In genomic region chr18:8615397-8616025, GRCh38 we compare ENCODE assay signal across 8 cellular contexts. TPM values are rescaled to one million over a fixed set of nuclear protein-coding genes. Genes with fewer than 3 reads are reported as not detected.
A peak's percentile ranks its signal among the peaks of the same experiment; 100 is the strongest.
DNase-seq lines count a peak whose midpoint lies in the region; ATAC-seq and TF ChIP-seq lines count a peak whose summit lies in the region.

No MANE protein-coding gene starts in this region.

- H3K27ac ChIP-seq in right atrium auricular region: peak overlapping the region; percentile 52 to 65

- POLR2A ChIA-PET in Caco-2 (lab: Charles Lee): interaction anchor here (0.5 kb wide), 1 partner anchor 1365 kb away, joined by 5 read pairs; no protein-coding TSS in a partner anchor

- no peaks in the 10 kb centered on the region for H3K27me3 Mint-ChIP-seq in activated naive CD8-positive, alpha-beta T cell
- no peaks in the 10 kb centered on the region for H3K27me3 Mint-ChIP-seq in Caco-2 (ENCODE audit: insufficient read depth, unreplicated experiment)

- H3K9me3 Mint-ChIP-seq in activated naive CD8-positive, alpha-beta T cell (ENCODE audit: low read depth): no peaks in the 10 kb centered on the region
- no peaks in the 10 kb centered on the region for H3K9me3 Mint-ChIP-seq in stimulated activated effector memory CD8-positive, alpha-beta T cell treated with anti-CD3 and anti-CD28 coated beads, Interleukin-12 subunit alpha, Interleukin-12 subunit beta, amount 100 ng/mL, for 72 hours
- H3K9me3 Mint-ChIP-seq in Caco-2 (ENCODE audit: unreplicated experiment): no peaks in the 10 kb centered on the region

- TF ChIP-seq CTCF in right atrium auricular region (IDR thresholded peaks at IDR 0.05) (no peak), Caco-2 (IDR thresholded peaks at IDR 0.05; ENCODE audit: insufficient read depth in 1 of 2, low read depth in 1 of 2, low read length in 1 of 2, severe bottlenecking in 1 of 2, unreplicated experiment in 1 of 2) (no peak)

- peaks cover 15% of the 10 kb centered on the region for H3K36me3 Mint-ChIP-seq in activated naive CD8-positive, alpha-beta T cell
- H3K36me3 Mint-ChIP-seq in stimulated activated effector memory CD8-positive, alpha-beta T cell treated with anti-CD3 and anti-CD28 coated beads, Interleukin-12 subunit alpha, Interleukin-12 subunit beta, amount 100 ng/mL, for 72 hours: peaks cover 22% of the 10 kb centered on the region
- peaks cover 27% of the 10 kb centered on the region for H3K36me3 Mint-ChIP-seq in Caco-2 (ENCODE audit: insufficient read depth, unreplicated experiment)

- H3K27ac Mint-ChIP-seq in activated naive CD8-positive, alpha-beta T cell: peak overlapping the region; percentile 50
- H3K27ac Mint-ChIP-seq in stimulated activated effector memory CD8-positive, alpha-beta T cell treated with anti-CD3 and anti-CD28 coated beads, Interleukin-12 subunit alpha, Interleukin-12 subunit beta, amount 100 ng/mL, for 72 hours: no peak overlapping the region
- H3K27ac Mint-ChIP-seq in Caco-2 (ENCODE audit: unreplicated experiment): no peak overlapping the region

- CTCF ChIA-PET in Caco-2 (lab: Charles Lee): no interaction called here

- DNase-seq in D341Med (ENCODE audit: low spot score): peak; percentile 58
- DNase-seq in NCI-H128 (lab: John Stamatoyannopoulos, UW; ENCODE audit: unreplicated experiment): peak; percentile 72
- DNase-seq in right atrium auricular region (ENCODE audit: low spot score): no peak
- DNase-seq in stimulated activated effector memory CD8-positive, alpha-beta T cell treated with anti-CD3 and anti-CD28 coated beads, Interleukin-12 subunit alpha, Interleukin-12 subunit beta, amount 100 ng/mL, for 72 hours (ENCODE audit: low spot score in 2 of 2): no peak
- DNase-seq in activated effector memory CD4-positive, alpha-beta T cell treated with Interleukin-2 at 50 U/mL for 16 hours: no peak
- no peak for DNase-seq in Caco-2

- H3K4me1 Mint-ChIP-seq in activated naive CD8-positive, alpha-beta T cell (ENCODE audit: low read depth): peaks cover 76% of the 10 kb centered on the region
- H3K4me1 Mint-ChIP-seq in stimulated activated effector memory CD8-positive, alpha-beta T cell treated with anti-CD3 and anti-CD28 coated beads, Interleukin-12 subunit alpha, Interleukin-12 subunit beta, amount 100 ng/mL, for 72 hours: peaks cover 76% of the 10 kb centered on the region
- H3K4me1 Mint-ChIP-seq in Caco-2 (ENCODE audit: low read depth, unreplicated experiment): peaks cover 12% of the 10 kb centered on the region

- no peak overlapping the region for H3K4me3 Mint-ChIP-seq in activated naive CD8-positive, alpha-beta T cell
- H3K4me3 Mint-ChIP-seq in stimulated activated effector memory CD8-positive, alpha-beta T cell treated with anti-CD3 and anti-CD28 coated beads, Interleukin-12 subunit alpha, Interleukin-12 subunit beta, amount 100 ng/mL, for 72 hours: no peak overlapping the region
- H3K4me3 Mint-ChIP-seq in Caco-2 (ENCODE audit: unreplicated experiment): no peak overlapping the region

- peak; percentile 54 for ATAC-seq in stimulated activated effector memory CD8-positive, alpha-beta T cell treated with anti-CD3 and anti-CD28 coated beads, Interleukin-12 subunit alpha, Interleukin-12 subunit beta, amount 100 ng/mL, for 72 hours
- ATAC-seq in HG02981 (IDR thresholded peaks at IDR 0.05; ENCODE audit: unreplicated experiment): no peak

- H3K4me1 ChIP-seq in right atrium auricular region (peaks cover 0 to 52% of the 10 kb centered on the region in 2 donors), Caco-2 (peaks cover 6% of the 10 kb centered on the region)

- H3K4me3 ChIP-seq in right atrium auricular region (no peak overlapping the region), Caco-2 (ENCODE audit: low read depth, low read length) (no peak overlapping the region)

- H3K9me3 ChIP-seq in right atrium auricular region (no peaks in the 10 kb centered on the region), Caco-2 (no peaks in the 10 kb centered on the region)

- H3K36me3 ChIP-seq in right atrium auricular region (no peaks in the 10 kb centered on the region), Caco-2 (ENCODE audit: control insufficient read depth, insufficient read depth, low read length) (no peaks in the 10 kb centered on the region; the same call in 1 of the 2 replicates)

- H3K27me3 ChIP-seq in right atrium auricular region: no peaks in the 10 kb centered on the region
- no peaks in the 10 kb centered on the region for H3K27me3 ChIP-seq in Caco-2 (replicated peaks; ENCODE audit: control insufficient read depth, insufficient read depth, low read length)

- BruUV-seq in Caco-2 (replicated peaks; lab: Mats Ljungman, UMichigan): no TSS peak

- intact Hi-C loops in Caco-2 (cut with micrococcal nuclease; ENCODE audit: unreplicated experiment): no loop called here

RNA-seq across cellular contexts. Expression of gene RAB12, which starts 6.3 kb away (rescaled TPM):
- total RNA-seq in right atrium auricular region: 10 to 100 TPM; 67.1 to 97.6 TPM
- 37.8 and 42.8 TPM in 2 replicates for total RNA-seq in Caco-2 (2022)

Comparison
In these comparisons a context has a peak if more than half of its experiments do, and no peak if none do; other contexts are left out.
1. DNase-seq: peak in D341Med (single experiment) and NCI-H128 (single experiment); none in right atrium auricular region (single experiment), stimulated activated effector memory CD8-positive, alpha-beta T cell treated with anti-CD3 and anti-CD28 coated beads, Interleukin-12 subunit alpha, Interleukin-12 subunit beta, amount 100 ng/mL, for 72 hours (0 of 2), activated effector memory CD4-positive, alpha-beta T cell treated with Interleukin-2 at 50 U/mL for 16 hours (single experiment) and Caco-2 (0 of 2).